ENCODE assay signal across 17 cellular contexts in the genomic region with DNA sequence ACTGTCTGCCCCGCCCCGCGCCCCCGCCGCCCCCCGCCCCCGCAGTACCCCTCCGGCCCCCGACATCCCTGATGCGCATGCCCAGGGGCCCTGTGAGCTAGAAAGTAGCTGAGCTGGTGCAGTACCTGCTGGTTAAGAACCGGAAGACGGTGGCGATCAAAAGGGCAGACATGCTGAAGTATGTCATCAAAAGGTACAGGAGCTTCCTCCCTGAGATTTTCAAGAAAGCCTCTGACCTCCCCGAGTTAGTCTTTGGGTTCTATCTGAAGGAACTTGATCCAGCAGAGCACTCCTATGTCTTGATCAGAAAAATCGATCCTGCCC. TPM values are rescaled to one million over a fixed set of nuclear protein-coding genes. Genes with fewer than 3 reads are reported as not detected.
DNase-seq lines count a peak whose midpoint lies in the region; ATAC-seq, FAIRE-seq and TF ChIP-seq lines count a peak whose summit lies in the region.
"Not testable (repeated sequence)": the region's sequence is repeated elsewhere in the genome, so short reads cannot be mapped to it uniquely, and the experiment has no call there.
"Had no signal": no experiment of that assay in that cellular context is flagged by ENCODE, and none has a peak within 500 bp of the region (broad histone marks: within the 10 kb centered on the region; RNA-seq: fewer than 3 reads in every experiment).

No MANE protein-coding gene starts in this region.

- H3K27me3 Mint-ChIP-seq in naive thymus-derived CD4-positive, alpha-beta T cell: not testable (repeated sequence)

- H3K27ac Mint-ChIP-seq in activated naive CD4-positive, alpha-beta T cell treated with anti-CD3 and anti-CD28 coated beads, Interleukin-2, amount 50 U/mL, for 72 hours; naive thymus-derived CD4-positive, alpha-beta T cell: not testable (repeated sequence)

- DNase-seq in D721Med (ENCODE audit: insufficient read length, low spot score); activated naive CD4-positive, alpha-beta T cell treated with anti-CD3 and anti-CD28 coated beads, Interleukin-2, amount 50 U/mL, for 72 hours (ENCODE audit: low spot score in 2 of 2); naive thymus-derived CD4-positive, alpha-beta T cell: not testable (repeated sequence)

- H3K36me3 Mint-ChIP-seq in activated naive CD4-positive, alpha-beta T cell treated with anti-CD3 and anti-CD28 coated beads, Interleukin-2, amount 50 U/mL, for 72 hours; naive thymus-derived CD4-positive, alpha-beta T cell: not testable (repeated sequence)

- not testable (repeated sequence) for TF ChIP-seq CTCF in D721Med (IDR thresholded peaks at IDR 0.05; ENCODE audit: insufficient read depth, missing control alignments)

- not testable (repeated sequence) for H3K4me1 Mint-ChIP-seq in naive thymus-derived CD4-positive, alpha-beta T cell

- CTCF ChIA-PET in naive thymus-derived CD4-positive, alpha-beta T cell (lab: Charles Lee): not testable (repeated sequence)

- not testable (repeated sequence) for H3K27ac ChIP-seq in naive thymus-derived CD4-positive, alpha-beta T cell (ENCODE audit: low read depth, low read length)

- H3K4me3 Mint-ChIP-seq in naive thymus-derived CD4-positive, alpha-beta T cell: not testable (repeated sequence)

- intact Hi-C loops in naive thymus-derived CD4-positive, alpha-beta T cell (cut with micrococcal nuclease): not testable (repeated sequence)

- H3K4me3 ChIP-seq in naive thymus-derived CD4-positive, alpha-beta T cell (ENCODE audit: low read length): not testable (repeated sequence)

- POLR2A ChIA-PET in naive thymus-derived CD4-positive, alpha-beta T cell (lab: Charles Lee): not testable (repeated sequence)

- peak; percentile 66 for FAIRE-seq in D721Med (lab: Jason Lieb, UNC)

- ATAC-seq in GM18909 (IDR thresholded peaks at IDR 0.05; ENCODE audit: poor library complexity, unreplicated experiment): peak; percentile 75
- peak; percentile 68 for ATAC-seq in GM21390 (IDR thresholded peaks at IDR 0.05; ENCODE audit: unreplicated experiment)
- peak; percentile 80 for ATAC-seq in HG02678 (IDR thresholded peaks at IDR 0.05; ENCODE audit: unreplicated experiment)
- peak; percentile 64 for ATAC-seq in HG03139 (IDR thresholded peaks at IDR 0.05; ENCODE audit: unreplicated experiment)
- ATAC-seq in HG03571 (IDR thresholded peaks at IDR 0.05; ENCODE audit: unreplicated experiment): peak; percentile 68
- peak; percentile 84 to 86 for ATAC-seq in activated naive CD4-positive, alpha-beta T cell treated with anti-CD3 and anti-CD28 coated beads, Interleukin-2, amount 50 U/mL, for 72 hours
- peak; percentile 79 for ATAC-seq in naive thymus-derived CD4-positive, alpha-beta T cell

- not testable (repeated sequence) for H3K9me3 ChIP-seq in naive thymus-derived CD4-positive, alpha-beta T cell (ENCODE audit: control insufficient read depth in 2 of 3, low read length in 3 of 3)

- H3K4me1 ChIP-seq in naive thymus-derived CD4-positive, alpha-beta T cell (ENCODE audit: control insufficient read depth in 2 of 2, insufficient read depth in 2 of 2, low read length in 2 of 2): not testable (repeated sequence)

- not testable (repeated sequence) for H3K27me3 ChIP-seq in naive thymus-derived CD4-positive, alpha-beta T cell (ENCODE audit: control insufficient read depth in 2 of 2, insufficient read depth in 2 of 2, low read length in 2 of 2)

- H3K9me3 Mint-ChIP-seq in activated naive CD4-positive, alpha-beta T cell treated with anti-CD3 and anti-CD28 coated beads, Interleukin-2, amount 50 U/mL, for 72 hours; naive thymus-derived CD4-positive, alpha-beta T cell: not testable (repeated sequence)

- not testable (repeated sequence) for H3K36me3 ChIP-seq in naive thymus-derived CD4-positive, alpha-beta T cell (ENCODE audit: control insufficient read depth in 2 of 3, insufficient read depth in 3 of 3, low read length in 3 of 3)

RNA-seq across cellular contexts. Expression of gene DMRTC1B, which starts 0.7 kb away (rescaled TPM):
- total RNA-seq in activated naive CD4-positive, alpha-beta T cell treated with anti-CD3 and anti-CD28 coated beads, Interleukin-2, amount 50 U/mL, for 72 hours: under 1 TPM in 1 of 2 donors, not detected in 1; 0.21 TPM
- total RNA-seq in naive thymus-derived CD4-positive, alpha-beta T cell: 1 to 10 TPM in 4 of 5 experiments, not detected in 1; 1.6 to 2.7 (median 2.2) TPM
- polyA plus RNA-seq in naive thymus-derived CD4-positive, alpha-beta T cell: 1 to 10 TPM; 2.7 to 3.1 TPM
- total RNA-seq: fibroblast of lung, H7, myocyte, Peyer's patch had no signal
- polyA plus RNA-seq: aorta, CD14-positive monocyte, fibroblast of lung had no signal

RNA-seq across cellular contexts. Expression of gene FAM236B, which starts 5.0 kb away (rescaled TPM):
- not detected for total RNA-seq in activated naive CD4-positive, alpha-beta T cell treated with anti-CD3 and anti-CD28 coated beads, Interleukin-2, amount 50 U/mL, for 72 hours
- not detected for total RNA-seq in naive thymus-derived CD4-positive, alpha-beta T cell
- not detected for polyA plus RNA-seq in naive thymus-derived CD4-positive, alpha-beta T cell
- total RNA-seq: aorta, cerebellum, fibroblast of lung, H7, lower leg skin, myocyte, Peyer's patch, sigmoid colon had no signal
- polyA plus RNA-seq: aorta, CD14-positive monocyte, fibroblast of lung, sigmoid colon had no signal

RNA-seq across cellular contexts. Expression of gene FAM236D, which starts 30.6 kb away (rescaled TPM):
- total RNA-seq in activated naive CD4-positive, alpha-beta T cell treated with anti-CD3 and anti-CD28 coated beads, Interleukin-2, amount 50 U/mL, for 72 hours: not detected
- not detected for total RNA-seq in naive thymus-derived CD4-positive, alpha-beta T cell
- not detected for polyA plus RNA-seq in naive thymus-derived CD4-positive, alpha-beta T cell
- total RNA-seq: aorta, cerebellum, fibroblast of lung, H7, lower leg skin, myocyte, Peyer's patch, sigmoid colon had no signal
- polyA plus RNA-seq: aorta, CD14-positive monocyte, fibroblast of lung, sigmoid colon had no signal
